14 cellular contexts compared by ENCODE assay signal in genomic region chr5:125440905-125441304, GRCh38.
DNase-seq lines count a peak whose midpoint lies in the region; ATAC-seq and TF ChIP-seq lines count a peak whose summit lies in the region.
"Had no signal": no experiment of that assay in that cellular context is flagged by ENCODE, and none has a peak within 500 bp of the region (broad histone marks: within the 10 kb centered on the region; RNA-seq: fewer than 3 reads in every experiment).

No MANE protein-coding gene starts in this region.

- H2BK120ac ChIP-seq in neuronal stem cell (ENCODE audit: low read depth, low read length): peak overlapping the region; percentile 78

- DNase-seq in NK-92 treated with Interleukin-12 subunit alpha and Interleukin-12 subunit beta, amount 100 ng/mL, for 24 hours (lab: John Stamatoyannopoulos, UW): peak; percentile 2
- DNase-seq in NK-92 (lab: John Stamatoyannopoulos, UW; ENCODE audit: unreplicated experiment): no peak
- peak; percentile 53 for DNase-seq in MM.1S
- DNase-seq in neuronal stem cell (ENCODE audit: low spot score): no peak
- no peak for DNase-seq in CD1c-positive myeloid dendritic cell (ENCODE audit: extremely low spot score)
- DNase-seq in nucleus accumbens (lab: John Stamatoyannopoulos, UW): no peak
- DNase-seq in hippocampal formation (lab: John Stamatoyannopoulos, UW): no peak
- DNase-seq: Caco-2; CD8-positive, alpha-beta memory T cell; DND-41; GDM1 had no signal

- H3K23ac ChIP-seq in neuronal stem cell (ENCODE audit: low read depth, low read length, poor library complexity): no peak overlapping the region

- no peak overlapping the region for H4K91ac ChIP-seq in neuronal stem cell (ENCODE audit: low read depth, low read length, poor library complexity)

- H3K27ac ChIP-seq in MM.1S (ENCODE audit: low read length) (no peak overlapping the region), neuronal stem cell (replicated peaks; ENCODE audit: low read length) (no peak overlapping the region)
- H3K27ac ChIP-seq: 22Rv1 had no signal

- ATAC-seq in HG03025 (IDR thresholded peaks at IDR 0.05; ENCODE audit: low FRiP score, unreplicated experiment): peak; percentile 72
- ATAC-seq: HCT116 had no signal

- H3F3A ChIP-seq in MM.1S (ENCODE audit: insufficient read depth, low read length): no peaks in the 10 kb centered on the region

- no peaks in the 10 kb centered on the region for H4K20me1 ChIP-seq in MM.1S (ENCODE audit: insufficient read depth, low read length)

- no peaks in the 10 kb centered on the region for H3K79me1 ChIP-seq in neuronal stem cell (ENCODE audit: low read depth, low read length)

- H2AFZ ChIP-seq in MM.1S (ENCODE audit: low read length): no peak overlapping the region
- H2AFZ ChIP-seq in neuronal stem cell (ENCODE audit: low read length): no peak overlapping the region

- H2BK5ac ChIP-seq in neuronal stem cell (ENCODE audit: low read length): no peak overlapping the region

- no peak overlapping the region for H2BK12ac ChIP-seq in neuronal stem cell (ENCODE audit: low read length)

- H3K4me3 ChIP-seq in MM.1S (ENCODE audit: low read length): no peak overlapping the region
- H3K4me3 ChIP-seq in neuronal stem cell (ENCODE audit: low read length in 2 of 2): no peak overlapping the region

- H3K9me2 ChIP-seq in MM.1S (replicated peaks; ENCODE audit: insufficient read depth, low read length): no peaks in the 10 kb centered on the region

- no peak overlapping the region for H3K4ac ChIP-seq in neuronal stem cell (ENCODE audit: low read length)

- H3K9me3 ChIP-seq in MM.1S (replicated peaks; ENCODE audit: insufficient read depth, low read length) (no peaks in the 10 kb centered on the region), neuronal stem cell (replicated peaks in 1 of 2; ENCODE audit: control insufficient read depth in 2 of 2, insufficient read depth in 1 of 2, low read depth in 1 of 2, low read length in 2 of 2) (peaks cover 5 to 13% of the 10 kb centered on the region in 2 donors)

- H2AK5ac ChIP-seq in neuronal stem cell (ENCODE audit: low read depth, low read length): peak overlapping the region; percentile 91

- peaks cover 15% of the 10 kb centered on the region for H3K4me1 ChIP-seq in MM.1S (ENCODE audit: low read length)
- no peaks in the 10 kb centered on the region for H3K4me1 ChIP-seq in neuronal stem cell (ENCODE audit: control insufficient read depth in 2 of 2, insufficient read depth in 1 of 2, low read depth in 1 of 2, low read length in 2 of 2)
- H3K4me1 ChIP-seq: Caco-2 had no signal

- H3K18ac ChIP-seq in neuronal stem cell (ENCODE audit: low read length): peak overlapping the region; percentile 71

- no peak overlapping the region for H4K8ac ChIP-seq in neuronal stem cell (ENCODE audit: low read depth, low read length)

- H3K14ac ChIP-seq in neuronal stem cell (ENCODE audit: low read length): no peak overlapping the region

- TF ChIP-seq CTCF in MM.1S (IDR thresholded peaks at IDR 0.05; ENCODE audit: low read length): no peak

- H3K4me2 ChIP-seq in MM.1S (ENCODE audit: low read depth, low read length): no peak overlapping the region
- no peak overlapping the region for H3K4me2 ChIP-seq in neuronal stem cell (ENCODE audit: insufficient read depth, low read length, poor library complexity, severe bottlenecking)

- no peak overlapping the region for H2BK15ac ChIP-seq in neuronal stem cell (ENCODE audit: low read length)

- H3K27me3 ChIP-seq in MM.1S (replicated peaks; ENCODE audit: insufficient read depth, low read length) (no peaks in the 10 kb centered on the region), neuronal stem cell (ENCODE audit: control insufficient read depth in 3 of 3, insufficient read depth in 3 of 3, low read depth in 1 of 3, low read length in 3 of 3) (no peaks in the 10 kb centered on the region)

- H3K36me3 ChIP-seq in MM.1S (replicated peaks; ENCODE audit: insufficient read depth, low read length) (no peaks in the 10 kb centered on the region), neuronal stem cell (replicated peaks in 1 of 2; ENCODE audit: control insufficient read depth in 2 of 2, insufficient read depth in 2 of 2, low read length in 2 of 2) (no peaks in the 10 kb centered on the region)

- H3K9ac ChIP-seq in MM.1S (ENCODE audit: low read length): no peak overlapping the region
- no peak overlapping the region for H3K9ac ChIP-seq in neuronal stem cell (ENCODE audit: low read depth, low read length, poor library complexity)

- H3K79me2 ChIP-seq in MM.1S (ENCODE audit: low read length): no peaks in the 10 kb centered on the region

- WGBS in neuronal stem cell (ENCODE audit: extremely low coverage in 2 of 2, insufficient read length in 2 of 2, insufficient replicate concordance in 1 of 2), 2 donors: no CpG with 5 or more reads among the region's 3 CpGs

Comparison
In these comparisons a context has a peak if more than half of its experiments do, and no peak if none do; other contexts are left out.
1. DNase-seq: peak in NK-92 treated with Interleukin-12 subunit alpha and Interleukin-12 subunit beta, amount 100 ng/mL, for 24 hours (single experiment) and MM.1S (single experiment); none in NK-92 (single experiment), neuronal stem cell (single experiment), CD1c-positive myeloid dendritic cell (single experiment), nucleus accumbens (0 of 56) and hippocampal formation (0 of 2).